ENCODE assay signal across 18 cellular contexts in genomic region chr5:80077317-80077716, GRCh38. TPM values are rescaled to one million over a fixed set of nuclear protein-coding genes. Genes with fewer than 3 reads are reported as not detected.
DNase-seq lines count a peak whose midpoint lies in the region; ATAC-seq and TF ChIP-seq lines count a peak whose summit lies in the region.
"Had no signal": no experiment of that assay in that cellular context is flagged by ENCODE, and none has a peak within 500 bp of the region (broad histone marks: within the 10 kb centered on the region; RNA-seq: fewer than 3 reads in every experiment).

No MANE protein-coding gene starts in this region.

- WGBS in heart left ventricle, 4 donors = 37 to 76% (median 49%) methylated on average over 2 of the region's 2 CpGs

- no peaks in the 10 kb centered on the region for H3K36me3 Mint-ChIP-seq in stimulated activated effector memory CD8-positive, alpha-beta T cell treated with anti-CD3 and anti-CD28 coated beads, Interleukin-12 subunit alpha, Interleukin-12 subunit beta, amount 100 ng/mL, for 72 hours

- H3K27ac ChIP-seq in heart left ventricle = peak overlapping the region in 2 of 12 donors; percentile 13 to 34

- no peak for TF ChIP-seq POLR2A in heart left ventricle (IDR thresholded peaks at IDR 0.05)

- H3K36me3 ChIP-seq in heart left ventricle = peaks cover 0 to 66% (median 5%) of the 10 kb centered on the region in 9 donors

- no peaks in the 10 kb centered on the region for H3K9me3 Mint-ChIP-seq in stimulated activated effector memory CD8-positive, alpha-beta T cell treated with anti-CD3 and anti-CD28 coated beads, Interleukin-12 subunit alpha, Interleukin-12 subunit beta, amount 100 ng/mL, for 72 hours
- H3K9me3 Mint-ChIP-seq: CD4-positive, alpha-beta memory T cell; GM23338; HFFc6 had no signal

- H3K27ac Mint-ChIP-seq in stimulated activated effector memory CD8-positive, alpha-beta T cell treated with anti-CD3 and anti-CD28 coated beads, Interleukin-12 subunit alpha, Interleukin-12 subunit beta, amount 100 ng/mL, for 72 hours = peak overlapping the region; percentile 60
- H3K27ac Mint-ChIP-seq: CD4-positive, alpha-beta memory T cell; GM23338; HFFc6 had no signal

- H3K4me1 Mint-ChIP-seq in stimulated activated effector memory CD8-positive, alpha-beta T cell treated with anti-CD3 and anti-CD28 coated beads, Interleukin-12 subunit alpha, Interleukin-12 subunit beta, amount 100 ng/mL, for 72 hours = no peaks in the 10 kb centered on the region

- H3K27me3 ChIP-seq in heart left ventricle = no peaks in the 10 kb centered on the region
- H3K27me3 ChIP-seq: BLaER1 had no signal

- no peak for DNase-seq in Right ventricle myocardium inferior (ENCODE audit: missing footprints)
- DNase-seq in cardiac septum (ENCODE audit: low spot score) = no peak
- no peak for DNase-seq in heart left ventricle
- DNase-seq in left ventricle myocardium superior = no peak
- no peak for DNase-seq in stimulated activated effector memory CD8-positive, alpha-beta T cell treated with anti-CD3 and anti-CD28 coated beads, Interleukin-12 subunit alpha, Interleukin-12 subunit beta, amount 100 ng/mL, for 72 hours (ENCODE audit: low spot score in 2 of 2)
- DNase-seq in stimulated activated CD4-positive, alpha-beta T cell treated with anti-CD3 and anti-CD28 coated beads, Interleukin-15, amount 100 ng/mL, for 24 hours = no peak
- DNase-seq in putamen (ENCODE audit: low spot score) = no peak
- no peak for DNase-seq in COLO829 (ENCODE audit: low spot score)
- DNase-seq: 8988T; Calu3; CD4-positive, alpha-beta memory T cell; DMS79 treated with DMSO at 0.1 percent for 48 hours; GF-D8; HCEC 1CT; HFFc6 had no signal

- no peak overlapping the region for H3K4me3 ChIP-seq in heart left ventricle
- H3K4me3 ChIP-seq: BLaER1, GM23338 had no signal

- no peak for TF ChIP-seq CTCF in heart left ventricle (IDR thresholded peaks at IDR 0.05)

- no peak overlapping the region for H3K4me3 Mint-ChIP-seq in stimulated activated effector memory CD8-positive, alpha-beta T cell treated with anti-CD3 and anti-CD28 coated beads, Interleukin-12 subunit alpha, Interleukin-12 subunit beta, amount 100 ng/mL, for 72 hours
- H3K4me3 Mint-ChIP-seq: CD14-positive monocyte; CD4-positive, alpha-beta memory T cell; GM23338; HFFc6 had no signal

- intact Hi-C loops in Right ventricle myocardium inferior (cut with DNase I) = no loop called here
- intact Hi-C loops in cardiac septum (cut with DNase I) = loop anchor here (10.0 kb wide), 1 partner anchor 383 kb away; no protein-coding TSS in a partner anchor
- intact Hi-C loops in heart left ventricle (cut with DNase I) = loop anchor here in 2 of 10 donors (10.0 kb wide), 2 partner anchors 113 to 843 kb away; partner anchors contain the start of gene JMY (in 1 of the 2)
- intact Hi-C loops in left ventricle myocardium superior (cut with micrococcal nuclease) = no loop called here

- ATAC-seq in Right ventricle myocardium inferior (peak; percentile 45), heart left ventricle (peak in 3 of 4 donors; percentile 39 to 44 (median 42)), left ventricle myocardium superior (peak; percentile 78)
- ATAC-seq in stimulated activated effector memory CD8-positive, alpha-beta T cell treated with anti-CD3 and anti-CD28 coated beads, Interleukin-12 subunit alpha, Interleukin-12 subunit beta, amount 100 ng/mL, for 72 hours = peak; percentile 27
- ATAC-seq: GM23338 had no signal

- H3K9me3 ChIP-seq in heart left ventricle = no peaks in the 10 kb centered on the region
- H3K9me3 ChIP-seq: BLaER1 had no signal

- peaks cover 0 to 24% (median 3%) of the 10 kb centered on the region in 12 donors for H3K4me1 ChIP-seq in heart left ventricle

RNA-seq across cellular contexts. Expression of gene THBS4, which starts 42.2 kb away (rescaled TPM):
- total RNA-seq in Right ventricle myocardium inferior (32.9 TPM), cardiac septum (464 TPM), heart left ventricle (100 to 1,000 TPM in 4 of 9 donors, 10 to 100 TPM in 5; 46.1 to 266 (median 79.9) TPM), left ventricle myocardium superior (29.5 TPM)
- polyA plus RNA-seq in heart left ventricle = 10 to 100 TPM; 38.6 to 46.2 TPM
- polyA plus RNA-seq: CD14-positive monocyte had no signal

Comparison
In these comparisons a context has a peak if more than half of its experiments do, and no peak if none do; other contexts are left out.
1. ATAC-seq: peak in every context shown above with its lines; median percentile 78 in left ventricle myocardium superior; 45 in Right ventricle myocardium inferior; 42 in heart left ventricle; 27 in stimulated activated effector memory CD8-positive, alpha-beta T cell treated with anti-CD3 and anti-CD28 coated beads, Interleukin-12 subunit alpha, Interleukin-12 subunit beta, amount 100 ng/mL, for 72 hours.